ENCODE assay signal across 30 cellular contexts in genomic region chr3:107737909-107738308, GRCh38.
"Had no signal": no experiment of that assay in that cellular context is flagged by ENCODE, and none has a peak within 500 bp of the region (broad histone marks: within the 10 kb centered on the region; RNA-seq: fewer than 3 reads in every experiment).

No MANE protein-coding gene starts in this region.

- H3K27ac ChIP-seq: adrenal gland, ascending aorta, epithelial cell of prostate, esophagus squamous epithelium, heart left ventricle had no signal

- H3K36me3 ChIP-seq: adrenal gland, ascending aorta had no signal

- H3K9me3 ChIP-seq: adrenal gland, ascending aorta, esophagus squamous epithelium, heart left ventricle had no signal

- ATAC-seq: activated CD4-positive, alpha-beta T cell treated with anti-CD3 and anti-CD28 coated beads for 36 hours; activated CD8-positive, alpha-beta memory T cell treated with anti-CD3 and anti-CD28 coated beads, Interleukin-2, amount 10 ng/mL, durations not matched to agents 7 days and 5 days; activated CD8-positive, alpha-beta T cell treated with anti-CD3 and anti-CD28 coated beads, Interleukin-2, amount 10 ng/mL, durations not matched to agents 7 days and 5 days; activated naive CD8-positive, alpha-beta T cell treated with anti-CD3 and anti-CD28 coated beads, Interleukin-2, amount 50 U/mL, for 24 hours; effector memory CD8-positive, alpha-beta T cell; heart left ventricle; T-helper 17 cell had no signal

- H3K27me3 ChIP-seq: adrenal gland, ascending aorta, esophagus squamous epithelium, heart left ventricle had no signal

- H3K4me3 ChIP-seq: adrenal gland, ascending aorta, esophagus squamous epithelium, heart left ventricle had no signal

- FAIRE-seq: bronchial epithelial cell, endothelial cell of umbilical vein had no signal

- DNase-seq: activated CD4-positive, alpha-beta memory T cell treated with anti-CD3 and anti-CD28 coated beads for 36 hours; activated CD4-positive, alpha-beta T cell treated with anti-CD3 and anti-CD28 coated beads for 36 hours; activated CD4-positive, alpha-beta T cell treated with anti-CD3 and anti-CD28 coated beads, Interleukin-2, amount 10 ng/mL, durations not matched to agents 24 days and 14 days; activated CD4-positive, CD25-positive, alpha-beta regulatory T cell; activated CD4-positive, CD25-positive, alpha-beta regulatory T cell treated with anti-CD3 and anti-CD28 coated beads, Interleukin-2, amount 50 U/mL, for 72 hours; activated CD8-positive, alpha-beta memory T cell treated with anti-CD3 and anti-CD28 coated beads, Interleukin-2, amount 10 ng/mL, durations not matched to agents 7 days and 5 days; activated CD8-positive, alpha-beta memory T cell treated with anti-CD3 and anti-CD28 coated beads, Interleukin-2, amount 50 U/mL, for 4 hours; activated CD8-positive, alpha-beta T cell treated with anti-CD3 and anti-CD28 coated beads, Interleukin-2, amount 10 ng/mL, durations not matched to agents 7 days and 5 days; activated effector memory CD4-positive, alpha-beta T cell treated with anti-CD3 and anti-CD28 coated beads, Interleukin-2, amount 50 U/mL, for 16 hours; activated naive CD4-positive, alpha-beta T cell treated with anti-CD3 and anti-CD28 coated beads for 36 hours; activated naive CD8-positive, alpha-beta T cell treated with anti-CD3 and anti-CD28 coated beads for 36 hours; activated naive CD8-positive, alpha-beta T cell treated with anti-CD3 and anti-CD28 coated beads, Interleukin-2, amount 50 U/mL, for 24 hours; activated T-cell treated with anti-CD3 and anti-CD28 coated beads, Interleukin-2, amount 50 U/mL, for 1 hour; activated T-cell treated with anti-CD3 and anti-CD28 coated beads, Interleukin-2, amount 50 U/mL, for 48 hours; cortex of kidney; dermis blood vessel endothelial cell; effector CD4-positive, alpha-beta T cell; effector memory CD8-positive, alpha-beta T cell; esophagus squamous epithelium; foreskin melanocyte; glutamatergic neuron; heart left ventricle; T-helper 1 cell; T-helper 17 cell; T1000 had no signal

- H3K4me1 ChIP-seq: adrenal gland, ascending aorta, esophagus squamous epithelium had no signal
